ENCODE assay signal across 13 cellular contexts in genomic region chr2:188629890-188630483, GRCh38.
DNase-seq lines count a peak whose midpoint lies in the region; ATAC-seq and TF ChIP-seq lines count a peak whose summit lies in the region.
"Had no signal": no experiment of that assay in that cellular context is flagged by ENCODE, and none has a peak within 500 bp of the region (broad histone marks: within the 10 kb centered on the region; RNA-seq: fewer than 3 reads in every experiment).

No MANE protein-coding gene starts in this region.

- peak; percentile 32 for DNase-seq in MCF 10A (ENCODE audit: unreplicated experiment)
- no peak for DNase-seq in mammary epithelial cell
- peak; percentile 63 for DNase-seq in dedifferentiated amniotic fluid mesenchymal stem cell (ENCODE audit: extremely low spot score)
- DNase-seq in uterus = peak; percentile 24 to 28
- DNase-seq in GM10266 (ENCODE audit: extremely low spot score) = no peak
- no peak for DNase-seq in dorsolateral prefrontal cortex
- DNase-seq: DMS79; immature natural killer cell; stimulated activated CD4-positive, alpha-beta T cell treated with anti-CD3 and anti-CD28 coated beads, Interleukin-4, amount 100 ng/mL, for 24 hours; stimulated activated naive CD8-positive, alpha-beta T cell treated with anti-CD3 and anti-CD28 coated beads, Interleukin-15, amount 100 ng/mL, for 72 hours had no signal

- no peaks in the 10 kb centered on the region for H3K36me3 ChIP-seq in mammary epithelial cell (ENCODE audit: insufficient read depth, low read length)
- no peaks in the 10 kb centered on the region for H3K36me3 ChIP-seq in uterus
- H3K36me3 ChIP-seq: neutrophil had no signal

- intact Hi-C loops in MCF 10A (cut with micrococcal nuclease) (loop anchor here (5.0 kb wide), 1 partner anchor 67 kb away; no protein-coding TSS in a partner anchor), mammary epithelial cell (cut with micrococcal nuclease) (no loop called here), uterus (cut with DNase I; ENCODE audit: low total_unique reads) (no loop called here), dorsolateral prefrontal cortex (cut with DNase I) (no loop called here)

- H3K9me3 ChIP-seq in mammary epithelial cell (replicated peaks; ENCODE audit: insufficient read depth, low read length) (no peaks in the 10 kb centered on the region), uterus (no peaks in the 10 kb centered on the region)
- H3K9me3 ChIP-seq: neutrophil had no signal

- peaks cover 8% of the 10 kb centered on the region for H3K4me1 ChIP-seq in mammary epithelial cell (ENCODE audit: insufficient read depth, low read length)
- H3K4me1 ChIP-seq in uterus = no peaks in the 10 kb centered on the region

- CTCF ChIA-PET in MCF 10A (lab: Yijun Ruan, JAX) = interaction anchor here (0.6 to 1.7 kb wide), 3 partner anchors 118 to 1355 kb away, joined by 3 to 6 read pairs (median 5); no protein-coding TSS in a partner anchor
- CTCF ChIA-PET in mammary epithelial cell (lab: Charles Lee; ENCODE audit: low non-redundant PET) = no interaction called here

- no peak for ATAC-seq in esophagus mucosa
- ATAC-seq: stimulated activated naive CD8-positive, alpha-beta T cell treated with anti-CD3 and anti-CD28 coated beads, Interleukin-15, amount 100 ng/mL, for 72 hours had no signal

- TF ChIP-seq CTCF in MCF 10A (IDR thresholded peaks at IDR 0.05; ENCODE audit: unreplicated experiment) (no peak), mammary epithelial cell (conservative IDR thresholded peaks at IDR 0.05 in 1 of 2, IDR thresholded peaks at IDR 0.05 in 1 of 2; ENCODE audit: extremely low read depth in 1 of 2, insufficient read depth in 1 of 2, low read depth in 1 of 2, low read length in 2 of 2) (no peak), nephron (IDR thresholded peaks at IDR 0.05; ENCODE audit: unreplicated experiment in 3 of 3) (no peak), uterus (IDR thresholded peaks at IDR 0.05) (no peak), GM10266 (IDR thresholded peaks at IDR 0.05; ENCODE audit: control insufficient read depth, insufficient read depth, low read depth, missing control alignments) (no peak), dorsolateral prefrontal cortex (IDR thresholded peaks at IDR 0.05 in 54 of 56, conservative IDR thresholded peaks at IDR 0.05 in 2 of 56; ENCODE audit: low read depth in 1 of 56, partially characterized antibody in 56 of 56) (no peak)

- H3K27ac ChIP-seq in mammary epithelial cell (ENCODE audit: insufficient read depth, low read depth, low read length) (no peak overlapping the region), uterus (peak overlapping the region; percentile 49 to 60), dorsolateral prefrontal cortex (no peak overlapping the region)
- H3K27ac ChIP-seq: neutrophil had no signal

- H3K4me3 ChIP-seq in mammary epithelial cell (replicated peaks in 1 of 3; ENCODE audit: insufficient read depth in 1 of 3, low read depth in 2 of 3, low read length in 3 of 3) = no peak overlapping the region
- H3K4me3 ChIP-seq in uterus = no peak overlapping the region
- H3K4me3 ChIP-seq in dorsolateral prefrontal cortex = no peak overlapping the region

- peaks cover 15% of the 10 kb centered on the region for H3K4me1 Mint-ChIP-seq in MCF 10A (ENCODE audit: insufficient read depth, unreplicated experiment)
- H3K4me1 Mint-ChIP-seq in nephron = peaks cover 47% of the 10 kb centered on the region
- H3K4me1 Mint-ChIP-seq: immature natural killer cell; stimulated activated naive CD8-positive, alpha-beta T cell treated with anti-CD3 and anti-CD28 coated beads, Interleukin-15, amount 100 ng/mL, for 72 hours had no signal

- H3K9ac ChIP-seq in mammary epithelial cell (ENCODE audit: insufficient read depth, low read length) = no peak overlapping the region

- H3K27me3 Mint-ChIP-seq in MCF 10A (ENCODE audit: insufficient read depth, unreplicated experiment) = no peaks in the 10 kb centered on the region
- no peaks in the 10 kb centered on the region for H3K27me3 Mint-ChIP-seq in nephron (ENCODE audit: low read depth)
- H3K27me3 Mint-ChIP-seq: stimulated activated naive CD8-positive, alpha-beta T cell treated with anti-CD3 and anti-CD28 coated beads, Interleukin-15, amount 100 ng/mL, for 72 hours had no signal

- H3K79me2 ChIP-seq in mammary epithelial cell (ENCODE audit: insufficient read depth, low read length) = no peaks in the 10 kb centered on the region

- TF ChIP-seq POLR2A in uterus (IDR thresholded peaks at IDR 0.05) = no peak

- no peaks in the 10 kb centered on the region for H4K20me1 ChIP-seq in mammary epithelial cell (ENCODE audit: insufficient read depth, low read length)

- H3K27ac Mint-ChIP-seq in MCF 10A (ENCODE audit: low read depth, unreplicated experiment) (peak overlapping the region; percentile 43), nephron (peak overlapping the region; percentile 98 to 99 (median 98))
- H3K27ac Mint-ChIP-seq: immature natural killer cell; stimulated activated naive CD8-positive, alpha-beta T cell treated with anti-CD3 and anti-CD28 coated beads, Interleukin-15, amount 100 ng/mL, for 72 hours had no signal

- POLR2A ChIA-PET in MCF 10A (lab: Yijun Ruan, JAX) = interaction anchor here (0.8 to 1.3 kb wide), 2 partner anchors 158 to 340 kb away, joined by 3 to 5 read pairs; no protein-coding TSS in a partner anchor

- dilution Hi-C loops in mammary epithelial cell (cut with HindIII; ENCODE audit: low sequenced_read_pairs) = no loop called here

- H3K36me3 Mint-ChIP-seq in MCF 10A (ENCODE audit: insufficient read depth, unreplicated experiment) = no peaks in the 10 kb centered on the region
- no peaks in the 10 kb centered on the region for H3K36me3 Mint-ChIP-seq in nephron (ENCODE audit: low read depth)
- H3K36me3 Mint-ChIP-seq: immature natural killer cell had no signal

- no peaks in the 10 kb centered on the region for H3K9me3 Mint-ChIP-seq in MCF 10A (ENCODE audit: unreplicated experiment)
- H3K9me3 Mint-ChIP-seq in nephron = no peaks in the 10 kb centered on the region
- H3K9me3 Mint-ChIP-seq: stimulated activated naive CD8-positive, alpha-beta T cell treated with anti-CD3 and anti-CD28 coated beads, Interleukin-15, amount 100 ng/mL, for 72 hours had no signal

- H3K27me3 ChIP-seq in mammary epithelial cell (ENCODE audit: insufficient read depth, low read length) = no peaks in the 10 kb centered on the region
- H3K27me3 ChIP-seq in uterus = no peaks in the 10 kb centered on the region
- H3K27me3 ChIP-seq in dorsolateral prefrontal cortex = no peaks in the 10 kb centered on the region
- H3K27me3 ChIP-seq: neutrophil had no signal

- H3K4me3 Mint-ChIP-seq in MCF 10A (ENCODE audit: unreplicated experiment) (no peak overlapping the region), nephron (no peak overlapping the region)
- H3K4me3 Mint-ChIP-seq: immature natural killer cell; stimulated activated naive CD8-positive, alpha-beta T cell treated with anti-CD3 and anti-CD28 coated beads, Interleukin-15, amount 100 ng/mL, for 72 hours had no signal

- no peak overlapping the region for H2AFZ ChIP-seq in mammary epithelial cell (ENCODE audit: low read depth, low read length)

- BruUV-seq in MCF 10A (replicated peaks; lab: Mats Ljungman, UMichigan) (no TSS peak), mammary epithelial cell (replicated peaks; lab: Mats Ljungman, UMichigan) (no TSS peak)

- no peak overlapping the region for H3K4me2 ChIP-seq in mammary epithelial cell (ENCODE audit: insufficient read depth, low read depth, low read length)

- in situ Hi-C loops in mammary epithelial cell (cut with MboI; ENCODE audit: low sequenced_read_pairs in 2 of 2) = no loop called here

Comparison
In these comparisons a context has a peak if more than half of its experiments do, and no peak if none do; other contexts are left out.
1. DNase-seq: peak in MCF 10A (single experiment), dedifferentiated amniotic fluid mesenchymal stem cell (single experiment) and uterus (2 of 2); none in mammary epithelial cell (single experiment), GM10266 (single experiment) and dorsolateral prefrontal cortex (0 of 10).
2. H3K27ac ChIP-seq: peak in uterus (2 of 2); none in mammary epithelial cell (single experiment) and dorsolateral prefrontal cortex (0 of 59).